ENCODE assay signal across 16 cellular contexts in genomic region chr3:182248349-182248880, GRCh38.
DNase-seq lines count a peak whose midpoint lies in the region; ATAC-seq and TF ChIP-seq lines count a peak whose summit lies in the region.
"Had no signal": no experiment of that assay in that cellular context is flagged by ENCODE, and none has a peak within 500 bp of the region (broad histone marks: within the 10 kb centered on the region; RNA-seq: fewer than 3 reads in every experiment).

No MANE protein-coding gene starts in this region.

- TF ChIP-seq CTCF in GM10248 (IDR thresholded peaks at IDR 0.05; ENCODE audit: control extremely low read depth, extremely low read depth, low read depth, missing control alignments), result no peak

- H3K27ac ChIP-seq in mesendoderm (ENCODE audit: low read depth, low read length), result no peak overlapping the region
- H3K27ac ChIP-seq: ovary, stomach had no signal

- no peak overlapping the region for H3K4ac ChIP-seq in mesendoderm (ENCODE audit: low read depth, low read length)

- WGBS in mesendoderm (ENCODE audit: extremely low coverage, insufficient coverage, low lambda C conversion rate), result no CpG with 5 or more reads among the region's 5 CpGs

- peak; percentile 20 for DNase-seq in GM10248 (ENCODE audit: extremely low spot score)
- peak; percentile 4 for DNase-seq in Jurkat, Clone E6-1 (ENCODE audit: low read depth, low spot score)
- peak; percentile 52 for DNase-seq in mesendoderm
- DNase-seq in T-helper 9 cell, result no peak
- DNase-seq in DMS153 treated with DMSO at 0.1 percent for 48 hours (lab: John Stamatoyannopoulos, UW; ENCODE audit: unreplicated experiment), result no peak
- DNase-seq: activated CD4-positive, alpha-beta T cell treated with anti-CD3 and anti-CD28 coated beads, Interleukin-2, amount 50 U/mL, for 48 hours; dermis blood vessel endothelial cell; foreskin fibroblast; left ventricle myocardium superior; NCI-H446; ovary; stimulated activated CD4-positive, alpha-beta T cell treated with anti-CD3 and anti-CD28 coated beads, Interleukin-4, amount 100 ng/mL, for 24 hours; stomach had no signal

- no peak overlapping the region for H3K9ac ChIP-seq in mesendoderm (ENCODE audit: low read length)

- no peak overlapping the region for H3K4me3 ChIP-seq in Jurkat, Clone E6-1 (ENCODE audit: low read length)
- H3K4me3 ChIP-seq in mesendoderm (ENCODE audit: low read length), result no peak overlapping the region
- H3K4me3 ChIP-seq: ovary, stomach had no signal

- H3K79me1 ChIP-seq in mesendoderm (ENCODE audit: low read length), result no peaks in the 10 kb centered on the region

- H3K23ac ChIP-seq in mesendoderm (ENCODE audit: low read length), result no peak overlapping the region

- POLR2A ChIA-PET in GM10248 (lab: Yijun Ruan, JAX), result no interaction called here

- peak; percentile 32; the same call in 1 of the 3 replicates for ATAC-seq in SK-N-SH treated with all-trans-retinoic acid at 6 μM for 48 hours
- ATAC-seq in GM18867 (IDR thresholded peaks at IDR 0.05; ENCODE audit: unreplicated experiment), result no peak
- ATAC-seq: activated naive CD4-positive, alpha-beta T cell treated with anti-CD3 and anti-CD28 coated beads, Interleukin-2, amount 50 U/mL, for 72 hours; left ventricle myocardium superior had no signal

- no peak overlapping the region for H3K4me2 ChIP-seq in mesendoderm (ENCODE audit: low read length)

- H3K56ac ChIP-seq in mesendoderm (ENCODE audit: low read length), result no peak overlapping the region

- no peak overlapping the region for H2AK5ac ChIP-seq in mesendoderm (ENCODE audit: low read length)

- H3K27me3 ChIP-seq in mesendoderm (ENCODE audit: insufficient read depth, low read length, poor library complexity), result no peaks in the 10 kb centered on the region
- H3K27me3 ChIP-seq: ovary, stomach had no signal

- H4K8ac ChIP-seq in mesendoderm (ENCODE audit: low read depth, low read length), result no peak overlapping the region

- no peak overlapping the region for H2BK120ac ChIP-seq in mesendoderm (ENCODE audit: low read depth, low read length)

- H4K5ac ChIP-seq in mesendoderm (ENCODE audit: low read length), result no peak overlapping the region

- no peak overlapping the region for H3K18ac ChIP-seq in mesendoderm (ENCODE audit: low read length)

- H3K79me2 ChIP-seq in mesendoderm (ENCODE audit: control insufficient read depth, insufficient read depth, low read length), result no peaks in the 10 kb centered on the region

- no peaks in the 10 kb centered on the region for H3K4me1 ChIP-seq in mesendoderm (ENCODE audit: control insufficient read depth, low read depth, low read length)

- no peak overlapping the region for H2BK5ac ChIP-seq in mesendoderm (ENCODE audit: low read length)

- H3K36me3 ChIP-seq in mesendoderm (ENCODE audit: control insufficient read depth, insufficient read depth, low read length), result no peaks in the 10 kb centered on the region
- H3K36me3 ChIP-seq: ovary, stomach had no signal

- no peak overlapping the region for H2BK15ac ChIP-seq in mesendoderm (replicated peaks; ENCODE audit: low read depth)

- CTCF ChIA-PET in GM10248 (lab: Yijun Ruan, JAX), result interaction anchor here (1.1 to 1.5 kb wide), 4 partner anchors 11 to 548 kb away, joined by 3 to 4 read pairs (median 4); no protein-coding TSS in a partner anchor

TF ChIP-seq in SK-N-SH treated with all-trans-retinoic acid at 6 μM for 48 hours, 23 proteins besides CTCF, POLR2A, EP300 and RAD21:
- TF ChIP-seq TSHZ2 (CRISPR knock-in tag; IDR thresholded peaks at IDR 0.05) (no peak), OSR1 (CRISPR knock-in tag; IDR thresholded peaks at IDR 0.05) (no peak), SNAI2 (CRISPR knock-in tag; IDR thresholded peaks at IDR 0.05) (no peak), PATZ1 (CRISPR knock-in tag; IDR thresholded peaks at IDR 0.05; ENCODE audit: borderline replicate concordance) (no peak), ISL1 (CRISPR knock-in tag; IDR thresholded peaks at IDR 0.05) (no peak), PPARA (CRISPR knock-in tag; IDR thresholded peaks at IDR 0.05; ENCODE audit: borderline replicate concordance) (no peak), ESRRG (CRISPR knock-in tag; IDR thresholded peaks at IDR 0.05) (no peak)
TF ChIP-seq in SK-N-SH treated with all-trans-retinoic acid at 6 μM for 48 hours: peak in this region for 0.

Comparison
In these comparisons a context has a peak if more than half of its experiments do, and no peak if none do; other contexts are left out.
1. DNase-seq: peak in GM10248 (single experiment), Jurkat, Clone E6-1 (single experiment) and mesendoderm (single experiment); none in T-helper 9 cell (single experiment) and DMS153 treated with DMSO at 0.1 percent for 48 hours (single experiment).